Comparison of ENCODE assay signal across 17 cellular contexts in the genomic region with DNA sequence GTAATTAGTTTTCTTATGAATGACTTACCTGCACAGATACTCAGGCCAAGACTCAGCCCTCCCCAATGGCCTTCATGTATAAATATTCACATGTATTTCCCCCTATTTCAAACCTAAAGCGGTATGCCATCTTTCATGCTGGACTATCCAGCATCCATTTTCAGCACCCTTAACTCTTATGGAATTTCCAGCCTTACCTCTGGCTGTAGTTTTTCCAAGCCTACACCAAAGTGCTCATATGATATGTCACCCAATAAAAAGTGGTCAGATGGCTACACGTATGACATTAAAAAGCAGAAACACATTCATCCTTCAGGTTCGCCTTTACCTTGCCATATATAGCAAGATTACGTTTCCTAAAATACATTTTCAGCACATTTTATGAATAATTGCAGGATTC.
DNase-seq lines count a peak whose midpoint lies in the region; ATAC-seq, FAIRE-seq and TF ChIP-seq lines count a peak whose summit lies in the region.
"Had no signal": no experiment of that assay in that cellular context is flagged by ENCODE, and none has a peak within 500 bp of the region (broad histone marks: within the 10 kb centered on the region; RNA-seq: fewer than 3 reads in every experiment).

No MANE protein-coding gene starts in this region.

- peaks cover 32 to 48% (median 37%) of the 10 kb centered on the region in 3 donors for H3K4me1 Mint-ChIP-seq in naive B cell

- H3K4me3 ChIP-seq in MM.1S (ENCODE audit: low read length) (no peak overlapping the region), esophagus squamous epithelium (no peak overlapping the region), vagina (no peak overlapping the region)
- H3K4me3 ChIP-seq: upper lobe of right lung had no signal

- H4K20me1 ChIP-seq in MM.1S (ENCODE audit: insufficient read depth, low read length), result no peaks in the 10 kb centered on the region

- peak; percentile 21 for FAIRE-seq in D721Med (lab: Jason Lieb, UNC)
- FAIRE-seq: bronchial epithelial cell had no signal

- no peak overlapping the region for H3K27ac ChIP-seq in MM.1S (ENCODE audit: low read length)
- peak overlapping the region; percentile 85 for H3K27ac ChIP-seq in angular gyrus (ENCODE audit: low read depth, low read length)
- no peak overlapping the region for H3K27ac ChIP-seq in esophagus squamous epithelium
- no peak overlapping the region for H3K27ac ChIP-seq in vagina
- H3K27ac ChIP-seq: parathyroid adenoma, upper lobe of right lung had no signal

- H3K9ac ChIP-seq in MM.1S (ENCODE audit: low read length), result no peak overlapping the region
- H3K9ac ChIP-seq: parathyroid adenoma had no signal

- peak overlapping the region in 3 of 8 donors; percentile 6 to 72 (median 65) for H3K4me3 Mint-ChIP-seq in naive B cell
- H3K4me3 Mint-ChIP-seq: HFFc6 had no signal

- WGBS in esophagus squamous epithelium, 2 donors, result 30 to 32% methylated on average over 4 of the region's 4 CpGs

- intact Hi-C loops in esophagus squamous epithelium (cut with DNase I) (loop anchor here (5.0 to 10.0 kb wide), 2 partner anchors 533 to 895 kb away; no protein-coding TSS in a partner anchor), vagina (cut with DNase I) (loop anchor here (10.0 kb wide), 1 partner anchor 533 kb away; no protein-coding TSS in a partner anchor)

- H3K4me2 ChIP-seq in MM.1S (ENCODE audit: low read depth, low read length), result peak overlapping the region; percentile 68; the same call in 1 of the 2 replicates

- peaks cover 65 to 84% (median 72%) of the 10 kb centered on the region in 3 donors for H3K27me3 Mint-ChIP-seq in naive B cell

- peak overlapping the region in 4 of 6 donors; percentile 46 to 93 (median 70) for H3K27ac Mint-ChIP-seq in naive B cell
- H3K27ac Mint-ChIP-seq: HFFc6; stimulated activated naive CD8-positive, alpha-beta T cell treated with anti-CD3 and anti-CD28 coated beads, Interleukin-15, amount 100 ng/mL, for 72 hours had no signal

- TF ChIP-seq POLR2A in esophagus squamous epithelium (IDR thresholded peaks at IDR 0.05) (no peak), vagina (IDR thresholded peaks at IDR 0.05) (no peak)

- no peaks in the 10 kb centered on the region for H3K36me3 ChIP-seq in MM.1S (replicated peaks; ENCODE audit: insufficient read depth, low read length)
- no peaks in the 10 kb centered on the region for H3K36me3 ChIP-seq in esophagus squamous epithelium
- H3K36me3 ChIP-seq in vagina, result no peaks in the 10 kb centered on the region
- H3K36me3 ChIP-seq: upper lobe of right lung had no signal

- H3F3A ChIP-seq in MM.1S (ENCODE audit: insufficient read depth, low read length), result peaks cover 41% of the 10 kb centered on the region

- H3K9me2 ChIP-seq in MM.1S (replicated peaks; ENCODE audit: insufficient read depth, low read length), result no peaks in the 10 kb centered on the region

- no peaks in the 10 kb centered on the region for H3K9me3 ChIP-seq in MM.1S (replicated peaks; ENCODE audit: insufficient read depth, low read length)
- H3K9me3 ChIP-seq in esophagus squamous epithelium, result no peaks in the 10 kb centered on the region
- no peaks in the 10 kb centered on the region for H3K9me3 ChIP-seq in vagina
- H3K9me3 ChIP-seq: upper lobe of right lung had no signal

- ATAC-seq in naive B cell (ENCODE audit: low read depth in 2 of 2) (no peak), HG02759 (IDR thresholded peaks at IDR 0.05; ENCODE audit: unreplicated experiment) (no peak), GM18868 (IDR thresholded peaks at IDR 0.05; ENCODE audit: unreplicated experiment) (no peak)
- ATAC-seq: left lobe of liver; stimulated activated naive CD8-positive, alpha-beta T cell treated with anti-CD3 and anti-CD28 coated beads, Interleukin-15, amount 100 ng/mL, for 72 hours; upper lobe of right lung had no signal

- no peak overlapping the region for H2AFZ ChIP-seq in MM.1S (ENCODE audit: low read length)
- H2AFZ ChIP-seq: parathyroid adenoma had no signal

- DNase-seq in D721Med (ENCODE audit: insufficient read length, low spot score) (no peak), MM.1S (no peak), naive B cell (no peak), esophagus squamous epithelium (lab: John Stamatoyannopoulos, UW) (no peak), vagina (ENCODE audit: extremely low spot score in 2 of 2) (no peak)
- DNase-seq: HFFc6; NCI-H1436 treated with DMSO at 0.1 percent for 48 hours; NCI-H2227 treated with DMSO at 0.1 percent for 48 hours; stimulated activated CD4-positive, alpha-beta T cell treated with anti-CD3 and anti-CD28 coated beads, Interleukin-1b, Interleukin-23, amount 100 ng/mL, for 48 hours; stimulated activated naive CD8-positive, alpha-beta T cell treated with anti-CD3 and anti-CD28 coated beads, Interleukin-15, amount 100 ng/mL, for 72 hours; upper lobe of right lung had no signal

- H3K36me3 Mint-ChIP-seq in naive B cell, result peaks cover 20 to 28% of the 10 kb centered on the region in 2 donors

- no peak for TF ChIP-seq CTCF in D721Med (IDR thresholded peaks at IDR 0.05; ENCODE audit: insufficient read depth, missing control alignments)
- no peak for TF ChIP-seq CTCF in MM.1S (IDR thresholded peaks at IDR 0.05; ENCODE audit: low read length)
- TF ChIP-seq CTCF in esophagus squamous epithelium (IDR thresholded peaks at IDR 0.05), result no peak
- no peak for TF ChIP-seq CTCF in vagina (IDR thresholded peaks at IDR 0.05)

- peaks cover 19% of the 10 kb centered on the region for H3K79me2 ChIP-seq in MM.1S (ENCODE audit: low read length)
- H3K79me2 ChIP-seq: parathyroid adenoma had no signal

- peaks cover 16% of the 10 kb centered on the region for H3K4me1 ChIP-seq in MM.1S (ENCODE audit: low read length)
- H3K4me1 ChIP-seq in esophagus squamous epithelium, result peaks cover 17 to 50% (median 26%) of the 10 kb centered on the region in 3 donors
- peaks cover 29% of the 10 kb centered on the region for H3K4me1 ChIP-seq in vagina
- H3K4me1 ChIP-seq: parathyroid adenoma had no signal

- H3K27me3 ChIP-seq in MM.1S (replicated peaks; ENCODE audit: insufficient read depth, low read length), result no peaks in the 10 kb centered on the region
- peaks cover 10 to 100% (median 72%) of the 10 kb centered on the region in 4 donors for H3K27me3 ChIP-seq in esophagus squamous epithelium
- peaks cover 16% of the 10 kb centered on the region for H3K27me3 ChIP-seq in vagina

- peaks cover 9 to 50% (median 28%) of the 10 kb centered on the region in 7 donors for H3K9me3 Mint-ChIP-seq in naive B cell
- H3K9me3 Mint-ChIP-seq: HFFc6; stimulated activated naive CD8-positive, alpha-beta T cell treated with anti-CD3 and anti-CD28 coated beads, Interleukin-15, amount 100 ng/mL, for 72 hours had no signal
